In the genomic region with DNA sequence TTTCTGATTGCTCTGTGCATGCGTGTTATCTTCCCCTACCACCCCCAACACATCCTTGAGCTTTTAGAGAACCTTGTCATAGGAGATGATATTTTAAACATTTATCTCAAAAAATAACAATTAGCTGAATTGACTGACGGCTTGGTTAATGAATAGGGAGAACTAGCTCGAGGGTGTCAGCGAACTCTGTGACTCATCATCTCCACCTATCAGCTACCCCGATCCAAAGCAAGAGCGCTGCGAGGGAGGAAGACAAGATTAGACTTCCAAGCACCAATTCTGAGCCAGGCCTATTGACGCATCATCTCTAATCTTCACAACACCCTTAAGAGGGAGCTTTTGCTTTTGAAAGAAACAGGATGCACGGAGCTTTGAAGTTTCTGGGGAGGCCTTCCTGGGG, we compare ENCODE assay signal across 2 cellular contexts.
TF ChIP-seq lines count a peak whose summit lies in the region.

No MANE protein-coding gene starts in this region.

TF ChIP-seq in GM23338, 12 proteins besides CTCF, POLR2A, EP300 and RAD21:
- TF ChIP-seq JUNB (IDR thresholded peaks at IDR 0.05; ENCODE audit: unreplicated experiment) (no peak), POLR2AphosphoS5 (IDR thresholded peaks at IDR 0.05; ENCODE audit: low read depth) (no peak), EZH2phosphoT487 (IDR thresholded peaks at IDR 0.05; ENCODE audit: unreplicated experiment) (no peak), STAT1 (IDR thresholded peaks at IDR 0.05; ENCODE audit: unreplicated experiment) (no peak), CREB1 (CRISPR knock-in tag; IDR thresholded peaks at IDR 0.05; ENCODE audit: low read depth) (no peak), EZH2 (IDR thresholded peaks at IDR 0.05; ENCODE audit: low read depth, unreplicated experiment) (no peak), ZNF114 (CRISPR knock-in tag; IDR thresholded peaks at IDR 0.05) (no peak)
- TF ChIP-seq, protein P1, sequence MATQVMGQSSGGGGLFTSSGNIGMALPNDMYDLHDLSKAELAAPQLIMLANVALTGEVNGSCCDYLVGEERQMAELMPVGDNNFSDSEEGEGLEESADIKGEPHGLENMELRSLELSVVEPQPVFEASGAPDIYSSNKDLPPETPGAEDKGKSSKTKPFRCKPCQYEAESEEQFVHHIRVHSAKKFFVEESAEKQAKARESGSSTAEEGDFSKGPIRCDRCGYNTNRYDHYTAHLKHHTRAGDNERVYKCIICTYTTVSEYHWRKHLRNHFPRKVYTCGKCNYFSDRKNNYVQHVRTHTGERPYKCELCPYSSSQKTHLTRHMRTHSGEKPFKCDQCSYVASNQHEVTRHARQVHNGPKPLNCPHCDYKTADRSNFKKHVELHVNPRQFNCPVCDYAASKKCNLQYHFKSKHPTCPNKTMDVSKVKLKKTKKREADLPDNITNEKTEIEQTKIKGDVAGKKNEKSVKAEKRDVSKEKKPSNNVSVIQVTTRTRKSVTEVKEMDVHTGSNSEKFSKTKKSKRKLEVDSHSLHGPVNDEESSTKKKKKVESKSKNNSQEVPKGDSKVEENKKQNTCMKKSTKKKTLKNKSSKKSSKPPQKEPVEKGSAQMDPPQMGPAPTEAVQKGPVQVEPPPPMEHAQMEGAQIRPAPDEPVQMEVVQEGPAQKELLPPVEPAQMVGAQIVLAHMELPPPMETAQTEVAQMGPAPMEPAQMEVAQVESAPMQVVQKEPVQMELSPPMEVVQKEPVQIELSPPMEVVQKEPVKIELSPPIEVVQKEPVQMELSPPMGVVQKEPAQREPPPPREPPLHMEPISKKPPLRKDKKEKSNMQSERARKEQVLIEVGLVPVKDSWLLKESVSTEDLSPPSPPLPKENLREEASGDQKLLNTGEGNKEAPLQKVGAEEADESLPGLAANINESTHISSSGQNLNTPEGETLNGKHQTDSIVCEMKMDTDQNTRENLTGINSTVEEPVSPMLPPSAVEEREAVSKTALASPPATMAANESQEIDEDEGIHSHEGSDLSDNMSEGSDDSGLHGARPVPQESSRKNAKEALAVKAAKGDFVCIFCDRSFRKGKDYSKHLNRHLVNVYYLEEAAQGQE (IDR thresholded peaks at IDR 0.05; ENCODE audit: unreplicated experiment): no peak

TF ChIP-seq in H1, 55 proteins besides CTCF, POLR2A, EP300 and RAD21:
- TF ChIP-seq HDAC6 (IDR thresholded peaks at IDR 0.05; ENCODE audit: low read depth, low read length): no peak
- TF ChIP-seq PHF8 (conservative IDR thresholded peaks at IDR 0.05; ENCODE audit: low read depth, low read length): no peak
- TF ChIP-seq SP2 (IDR thresholded peaks at IDR 0.05; ENCODE audit: low read length): no peak
- TF ChIP-seq, protein P2, sequence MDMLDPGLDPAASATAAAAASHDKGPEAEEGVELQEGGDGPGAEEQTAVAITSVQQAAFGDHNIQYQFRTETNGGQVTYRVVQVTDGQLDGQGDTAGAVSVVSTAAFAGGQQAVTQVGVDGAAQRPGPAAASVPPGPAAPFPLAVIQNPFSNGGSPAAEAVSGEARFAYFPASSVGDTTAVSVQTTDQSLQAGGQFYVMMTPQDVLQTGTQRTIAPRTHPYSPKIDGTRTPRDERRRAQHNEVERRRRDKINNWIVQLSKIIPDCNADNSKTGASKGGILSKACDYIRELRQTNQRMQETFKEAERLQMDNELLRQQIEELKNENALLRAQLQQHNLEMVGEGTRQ (IDR thresholded peaks at IDR 0.05; ENCODE audit: low read length): no peak
- TF ChIP-seq JUND (IDR thresholded peaks at IDR 0.05; ENCODE audit: low read length): no peak
- no peak for TF ChIP-seq KDM5A (IDR thresholded peaks at IDR 0.05; ENCODE audit: low read length)
- no peak for TF ChIP-seq CREB1 (IDR thresholded peaks at IDR 0.05)
- no peak for TF ChIP-seq TAF1 (IDR thresholded peaks at IDR 0.05; ENCODE audit: low read depth, low read length)
- TF ChIP-seq CBX8 (IDR thresholded peaks at IDR 0.05; ENCODE audit: borderline replicate concordance, low read depth, low read length): no peak
- TF ChIP-seq RXRA (IDR thresholded peaks at IDR 0.05; ENCODE audit: insufficient read depth, low read depth, low read length): no peak
- TF ChIP-seq JUN (IDR thresholded peaks at IDR 0.05; ENCODE audit: low read depth, low read length): no peak
- TF ChIP-seq SUZ12 (IDR thresholded peaks at IDR 0.05; ENCODE audit: low read length): no peak
- no peak for TF ChIP-seq KDM4A (IDR thresholded peaks at IDR 0.05; ENCODE audit: low read depth, low read length, severe bottlenecking)
- no peak for TF ChIP-seq POU5F1 (IDR thresholded peaks at IDR 0.05; ENCODE audit: low read depth, low read length)
